In the genomic region with DNA sequence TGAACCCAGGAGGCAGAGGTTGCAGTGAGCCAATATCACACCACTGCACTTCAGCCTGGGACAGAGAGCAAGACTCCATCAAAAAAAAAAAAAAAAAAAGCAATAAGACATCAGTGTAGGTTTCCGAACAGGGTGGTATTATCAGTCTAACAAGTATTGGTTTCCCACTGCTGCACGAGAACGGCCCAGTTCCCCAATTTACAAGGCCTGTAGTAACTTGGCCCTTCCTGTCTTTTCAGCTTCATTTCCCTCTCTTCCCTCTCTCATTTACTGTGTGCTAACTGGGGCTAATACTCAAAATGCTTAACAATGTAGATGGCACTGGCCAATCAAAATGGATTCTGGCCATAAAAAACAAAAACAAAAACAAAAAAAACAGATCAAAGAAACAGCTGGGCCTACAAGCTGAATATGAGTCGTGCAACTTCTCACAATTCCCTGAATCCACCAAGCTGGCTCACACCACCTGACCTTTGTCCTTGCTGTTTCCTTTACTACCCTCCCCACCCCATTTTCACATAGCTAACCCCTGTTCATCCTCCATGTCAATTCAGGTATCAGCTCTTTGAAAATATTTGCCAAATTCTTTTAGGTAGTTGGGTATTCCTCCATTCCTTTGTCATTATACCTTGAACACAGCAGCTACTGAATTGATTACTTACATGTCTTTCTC, we compare ENCODE assay signal across 19 cellular contexts. TPM values are rescaled to one million over a fixed set of nuclear protein-coding genes. Genes with fewer than 3 reads are reported as not detected.
"Had no signal": no experiment of that assay in that cellular context is flagged by ENCODE, and none has a peak within 500 bp of the region (broad histone marks: within the 10 kb centered on the region; RNA-seq: fewer than 3 reads in every experiment).

No MANE protein-coding gene starts in this region.

- H3K4me1 ChIP-seq: left lung, parathyroid adenoma, tibial artery had no signal

- DNase-seq: activated CD4-positive, alpha-beta T cell treated with anti-CD3 and anti-CD28 coated beads for 4 hours; activated CD8-positive, alpha-beta memory T cell treated with anti-CD3 and anti-CD28 coated beads, Interleukin-2, amount 50 U/mL, for 4 hours; activated CD8-positive, alpha-beta T cell treated with anti-CD3 and anti-CD28 coated beads for 36 hours; activated gamma-delta T cell treated with Interleukin-2 at 50 U/mL for 16 hours; activated naive CD8-positive, alpha-beta T cell treated with anti-CD3 and anti-CD28 coated beads for 36 hours; activated T-cell treated with anti-CD3 and anti-CD28 coated beads, Interleukin-2, amount 50 U/mL, for 72 hours; brain microvascular endothelial cell; esophagus squamous epithelium; foreskin fibroblast; head of caudate nucleus; left lung; SW 1271; tibial artery; WERI-Rb-1 had no signal

- H3K9ac ChIP-seq: parathyroid adenoma had no signal

- H3K9me3 ChIP-seq: esophagus squamous epithelium, tibial artery had no signal

- H3K36me3 ChIP-seq: brain microvascular endothelial cell, esophagus squamous epithelium, left lung, tibial artery, WERI-Rb-1 had no signal

- ATAC-seq: activated CD8-positive, alpha-beta T cell treated with anti-CD3 and anti-CD28 coated beads for 36 hours; activated T-cell treated with anti-CD3 and anti-CD28 coated beads, Interleukin-2, amount 50 U/mL, for 72 hours; left lung had no signal

- H3K27me3 ChIP-seq: brain microvascular endothelial cell, esophagus squamous epithelium, left lung, tibial artery had no signal

- H3K4me3 ChIP-seq: esophagus squamous epithelium, left lung, tibial artery had no signal

- H3K27ac ChIP-seq: brain microvascular endothelial cell, esophagus squamous epithelium, left lung, parathyroid adenoma, tibial artery, WERI-Rb-1 had no signal

RNA-seq across cellular contexts. Expression of a gene that starts 2.4 kb away (rescaled TPM):
- total RNA-seq: activated CD8-positive, alpha-beta T cell treated with anti-CD3 and anti-CD28 coated beads for 36 hours; activated naive CD8-positive, alpha-beta T cell treated with anti-CD3 and anti-CD28 coated beads for 36 hours; activated T-cell treated with anti-CD3 and anti-CD28 coated beads, Interleukin-2, amount 50 U/mL, for 72 hours; cerebellum; dermis microvascular lymphatic vessel endothelial cell; left lung; renal cortical epithelial cell; skeletal muscle tissue had no signal

RNA-seq across cellular contexts. Expression of a gene that starts 48.3 kb away (rescaled TPM):
- total RNA-seq: cerebellum, skeletal muscle tissue had no signal
